Comparison of ENCODE assay signal across 11 cellular contexts in genomic region chr19:1016647-1017114, GRCh38. TPM values are rescaled to one million over a fixed set of nuclear protein-coding genes. Genes with fewer than 3 reads are reported as not detected.
A peak's percentile ranks its signal among the peaks of the same experiment; 100 is the strongest.
DNase-seq lines count a peak whose midpoint lies in the region; ATAC-seq lines count a peak whose summit lies in the region.
"Had no signal": no experiment of that assay in that cellular context is flagged by ENCODE, and none has a peak within 500 bp of the region (broad histone marks: within the 10 kb centered on the region; RNA-seq: fewer than 3 reads in every experiment).

No MANE protein-coding gene starts in this region.

- intact Hi-C loops in activated CD4-positive, alpha-beta T cell treated with anti-CD3 and anti-CD28 coated beads for 36 hours (cut with DNase I, micrococcal nuclease) = no loop called here

- POLR2A ChIA-PET in activated CD4-positive, alpha-beta T cell treated with anti-CD3 and anti-CD28 coated beads for 36 hours (lab: Charles Lee) = no interaction called here

- H3K27me3 Mint-ChIP-seq in activated CD4-positive, alpha-beta T cell treated with anti-CD3 and anti-CD28 coated beads for 36 hours = no peaks in the 10 kb centered on the region
- H3K27me3 Mint-ChIP-seq in activated T-helper 17 cell treated with anti-CD3 and anti-CD28 coated beads, Interleukin-2, amount 50 U/mL, for 72 hours = no peaks in the 10 kb centered on the region
- H3K27me3 Mint-ChIP-seq in stimulated activated naive B cell treated with anti-CD40 and anti-IgM and Interleukin-4, amounts not matched to agents 10 μg/mL and 1 μg/mL and 100 μg/mL, for 72 hours = peaks cover 0 to 6% of the 10 kb centered on the region in 2 donors

- ATAC-seq in activated CD4-positive, alpha-beta T cell treated with anti-CD3 and anti-CD28 coated beads for 36 hours = no peak
- no peak for ATAC-seq in activated T-helper 17 cell treated with anti-CD3 and anti-CD28 coated beads, Interleukin-2, amount 50 U/mL, for 72 hours (replicated peaks)
- ATAC-seq in stimulated activated naive B cell treated with anti-CD40 and anti-IgM and Interleukin-4, amounts not matched to agents 10 μg/mL and 1 μg/mL and 100 μg/mL, for 72 hours (replicated peaks) = no peak
- ATAC-seq in HG03439 (IDR thresholded peaks at IDR 0.05; ENCODE audit: unreplicated experiment) = no peak

- peaks cover 29% of the 10 kb centered on the region for H3K4me1 Mint-ChIP-seq in activated CD4-positive, alpha-beta T cell treated with anti-CD3 and anti-CD28 coated beads for 36 hours
- H3K4me1 Mint-ChIP-seq in activated T-helper 17 cell treated with anti-CD3 and anti-CD28 coated beads, Interleukin-2, amount 50 U/mL, for 72 hours = peaks cover 14% of the 10 kb centered on the region
- peaks cover 27 to 52% of the 10 kb centered on the region in 2 donors for H3K4me1 Mint-ChIP-seq in stimulated activated naive B cell treated with anti-CD40 and anti-IgM and Interleukin-4, amounts not matched to agents 10 μg/mL and 1 μg/mL and 100 μg/mL, for 72 hours

- no peak overlapping the region for H3K4me3 Mint-ChIP-seq in activated CD4-positive, alpha-beta T cell treated with anti-CD3 and anti-CD28 coated beads for 36 hours
- peak overlapping the region; percentile 91 for H3K4me3 Mint-ChIP-seq in activated T-helper 17 cell treated with anti-CD3 and anti-CD28 coated beads, Interleukin-2, amount 50 U/mL, for 72 hours
- H3K4me3 Mint-ChIP-seq in stimulated activated naive B cell treated with anti-CD40 and anti-IgM and Interleukin-4, amounts not matched to agents 10 μg/mL and 1 μg/mL and 100 μg/mL, for 72 hours = peak overlapping the region; percentile 56 to 69

- DNase-seq in activated CD4-positive, alpha-beta T cell treated with anti-CD3 and anti-CD28 coated beads for 36 hours = no peak
- no peak for DNase-seq in activated CD4-positive, alpha-beta T cell treated with anti-CD3 and anti-CD28 coated beads, Interleukin-2, amount 50 U/mL, for 48 hours
- DNase-seq in iris pigment epithelial cell (ENCODE audit: low read depth) = peak; percentile 78
- DNase-seq in stimulated activated naive B cell treated with anti-CD40 and anti-IgM and Interleukin-4, amounts not matched to agents 10 μg/mL and 1 μg/mL and 100 μg/mL, for 72 hours = no peak
- DNase-seq in globus pallidus (ENCODE audit: low spot score) = no peak
- no peak for DNase-seq in NCI-H1694 treated with DMSO at 0.1 percent for 48 hours (lab: John Stamatoyannopoulos, UW)
- DNase-seq: AML-193, foreskin melanocyte, SIG-M5 had no signal

- H3K36me3 Mint-ChIP-seq in activated CD4-positive, alpha-beta T cell treated with anti-CD3 and anti-CD28 coated beads for 36 hours (ENCODE audit: low read depth) = peaks cover 9% of the 10 kb centered on the region
- peaks cover 28% of the 10 kb centered on the region for H3K36me3 Mint-ChIP-seq in activated T-helper 17 cell treated with anti-CD3 and anti-CD28 coated beads, Interleukin-2, amount 50 U/mL, for 72 hours (ENCODE audit: low read depth)
- peaks cover 20 to 30% of the 10 kb centered on the region in 2 donors for H3K36me3 Mint-ChIP-seq in stimulated activated naive B cell treated with anti-CD40 and anti-IgM and Interleukin-4, amounts not matched to agents 10 μg/mL and 1 μg/mL and 100 μg/mL, for 72 hours

- peak overlapping the region; percentile 20 for H3K27ac Mint-ChIP-seq in activated CD4-positive, alpha-beta T cell treated with anti-CD3 and anti-CD28 coated beads for 36 hours
- H3K27ac Mint-ChIP-seq in activated T-helper 17 cell treated with anti-CD3 and anti-CD28 coated beads, Interleukin-2, amount 50 U/mL, for 72 hours = peak overlapping the region; percentile 90
- no peak overlapping the region for H3K27ac Mint-ChIP-seq in stimulated activated naive B cell treated with anti-CD40 and anti-IgM and Interleukin-4, amounts not matched to agents 10 μg/mL and 1 μg/mL and 100 μg/mL, for 72 hours

- H3K9me3 Mint-ChIP-seq in activated CD4-positive, alpha-beta T cell treated with anti-CD3 and anti-CD28 coated beads for 36 hours (ENCODE audit: low read depth) = no peaks in the 10 kb centered on the region
- H3K9me3 Mint-ChIP-seq in activated T-helper 17 cell treated with anti-CD3 and anti-CD28 coated beads, Interleukin-2, amount 50 U/mL, for 72 hours = no peaks in the 10 kb centered on the region
- no peaks in the 10 kb centered on the region for H3K9me3 Mint-ChIP-seq in stimulated activated naive B cell treated with anti-CD40 and anti-IgM and Interleukin-4, amounts not matched to agents 10 μg/mL and 1 μg/mL and 100 μg/mL, for 72 hours

- CTCF ChIA-PET in activated CD4-positive, alpha-beta T cell treated with anti-CD3 and anti-CD28 coated beads for 36 hours (lab: Charles Lee) = interaction anchor here (1.3 kb wide), 1 partner anchor 33 kb away, joined by 4 read pairs; the partner anchor contains the start of gene WDR18

RNA-seq across cellular contexts. Expression of gene TMEM259, which starts 4.2 kb away (rescaled TPM):
- total RNA-seq in activated CD4-positive, alpha-beta T cell treated with anti-CD3 and anti-CD28 coated beads for 36 hours = 100 to 1,000 TPM; 106 to 128 TPM
- total RNA-seq in activated T-helper 17 cell treated with anti-CD3 and anti-CD28 coated beads, Interleukin-2, amount 50 U/mL, for 72 hours = 100 to 1,000 TPM; 101 to 120 TPM

RNA-seq across cellular contexts. Expression of gene RNU6-2, which starts 4.6 kb away (rescaled TPM):
- not detected for total RNA-seq in activated CD4-positive, alpha-beta T cell treated with anti-CD3 and anti-CD28 coated beads for 36 hours
- not detected for total RNA-seq in activated T-helper 17 cell treated with anti-CD3 and anti-CD28 coated beads, Interleukin-2, amount 50 U/mL, for 72 hours

RNA-seq across cellular contexts. Expression of gene CNN2, which starts 9.7 kb away (rescaled TPM):
- 100 to 1,000 TPM; 108 to 130 TPM for total RNA-seq in activated CD4-positive, alpha-beta T cell treated with anti-CD3 and anti-CD28 coated beads for 36 hours
- total RNA-seq in activated T-helper 17 cell treated with anti-CD3 and anti-CD28 coated beads, Interleukin-2, amount 50 U/mL, for 72 hours = 100 to 1,000 TPM; 152 to 246 TPM

RNA-seq across cellular contexts. Expression of gene GRIN3B, which starts 16.5 kb away (rescaled TPM):
- under 1 TPM in 1 of 2 experiments, not detected in 1; 0.09 TPM for total RNA-seq in activated CD4-positive, alpha-beta T cell treated with anti-CD3 and anti-CD28 coated beads for 36 hours
- total RNA-seq in activated T-helper 17 cell treated with anti-CD3 and anti-CD28 coated beads, Interleukin-2, amount 50 U/mL, for 72 hours = under 1 TPM in 1 of 2 donors, not detected in 1; 0.21 TPM

RNA-seq across cellular contexts. Expression of gene ABCA7, which starts 23.2 kb away (rescaled TPM):
- total RNA-seq in activated CD4-positive, alpha-beta T cell treated with anti-CD3 and anti-CD28 coated beads for 36 hours = 10 to 100 TPM; 14.4 to 16.9 TPM
- 10 to 100 TPM; 21.8 to 31.2 TPM for total RNA-seq in activated T-helper 17 cell treated with anti-CD3 and anti-CD28 coated beads, Interleukin-2, amount 50 U/mL, for 72 hours
